29 cellular contexts compared by ENCODE assay signal in the genomic region with DNA sequence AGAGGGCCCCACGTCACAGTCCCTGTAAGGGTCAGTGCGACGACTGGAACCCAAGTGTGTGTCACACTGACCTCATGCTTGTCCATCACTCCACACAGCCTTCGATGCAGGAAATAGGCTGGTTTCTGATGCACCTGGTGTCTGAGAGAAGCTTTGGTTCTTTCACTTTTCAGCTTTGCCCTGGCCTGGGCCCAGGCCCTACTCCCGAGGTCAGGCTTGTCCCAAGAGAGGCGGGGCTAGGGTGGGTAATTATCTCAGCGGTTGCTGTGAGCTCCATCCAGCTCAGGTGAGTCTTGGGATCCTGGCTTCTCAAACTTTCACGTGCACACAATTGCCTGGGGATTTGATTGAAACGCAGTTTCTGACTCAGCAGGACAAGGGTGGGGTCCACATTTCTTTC. TPM values are rescaled to one million over a fixed set of nuclear protein-coding genes. Genes with fewer than 3 reads are reported as not detected.
"Had no signal": no experiment of that assay in that cellular context is flagged by ENCODE, and none has a peak within 500 bp of the region (broad histone marks: within the 10 kb centered on the region; RNA-seq: fewer than 3 reads in every experiment).

No MANE protein-coding gene starts in this region.

- H3K4me3 Mint-ChIP-seq: activated CD4-positive, alpha-beta memory T cell treated with anti-CD3 and anti-CD28 coated beads for 36 hours; activated CD4-positive, alpha-beta T cell treated with anti-CD3 and anti-CD28 coated beads, Interleukin-2, amount 10 ng/mL, durations not matched to agents 7 days and 5 days; activated naive CD4-positive, alpha-beta T cell treated with anti-CD3 and anti-CD28 coated beads, Interleukin-2, amount 10 ng/mL, durations not matched to agents 7 days and 5 days; activated naive CD8-positive, alpha-beta T cell treated with anti-CD3 and anti-CD28 coated beads, Interleukin-2, amount 10 ng/mL, durations not matched to agents 7 days and 5 days; activated T-helper 17 cell treated with anti-CD3 and anti-CD28 coated beads, Interleukin-2, amount 50 U/mL, for 72 hours; T-cell had no signal

- ATAC-seq: activated T-helper 17 cell treated with anti-CD3 and anti-CD28 coated beads, Interleukin-2, amount 50 U/mL, for 72 hours; K562; Right ventricle myocardium inferior; T-cell had no signal

- H3K4me3 ChIP-seq: adrenal gland, K562, PC-9, SK-N-MC had no signal

- H3K27me3 Mint-ChIP-seq: activated CD4-positive, alpha-beta T cell treated with anti-CD3 and anti-CD28 coated beads, Interleukin-2, amount 10 ng/mL, durations not matched to agents 7 days and 5 days; activated T-helper 17 cell treated with anti-CD3 and anti-CD28 coated beads, Interleukin-2, amount 50 U/mL, for 72 hours had no signal

- H3K4me1 Mint-ChIP-seq: activated CD4-positive, alpha-beta T cell treated with anti-CD3 and anti-CD28 coated beads, Interleukin-2, amount 10 ng/mL, durations not matched to agents 7 days and 5 days; activated naive CD8-positive, alpha-beta T cell treated with anti-CD3 and anti-CD28 coated beads, Interleukin-2, amount 10 ng/mL, durations not matched to agents 7 days and 5 days; activated T-helper 17 cell treated with anti-CD3 and anti-CD28 coated beads, Interleukin-2, amount 50 U/mL, for 72 hours had no signal

- H3K36me3 Mint-ChIP-seq: activated CD4-positive, alpha-beta memory T cell treated with anti-CD3 and anti-CD28 coated beads for 36 hours; activated naive CD4-positive, alpha-beta T cell treated with anti-CD3 and anti-CD28 coated beads, Interleukin-2, amount 10 ng/mL, durations not matched to agents 7 days and 5 days; activated naive CD8-positive, alpha-beta T cell treated with anti-CD3 and anti-CD28 coated beads, Interleukin-2, amount 10 ng/mL, durations not matched to agents 7 days and 5 days; T-cell had no signal

- H3K27ac Mint-ChIP-seq: activated CD4-positive, alpha-beta memory T cell treated with anti-CD3 and anti-CD28 coated beads for 36 hours; activated CD4-positive, alpha-beta T cell treated with anti-CD3 and anti-CD28 coated beads, Interleukin-2, amount 10 ng/mL, durations not matched to agents 7 days and 5 days; activated naive CD4-positive, alpha-beta T cell treated with anti-CD3 and anti-CD28 coated beads, Interleukin-2, amount 10 ng/mL, durations not matched to agents 7 days and 5 days; activated naive CD8-positive, alpha-beta T cell treated with anti-CD3 and anti-CD28 coated beads, Interleukin-2, amount 10 ng/mL, durations not matched to agents 7 days and 5 days; activated T-helper 17 cell treated with anti-CD3 and anti-CD28 coated beads, Interleukin-2, amount 50 U/mL, for 72 hours; T-cell had no signal

- H3K9me3 Mint-ChIP-seq: activated CD4-positive, alpha-beta memory T cell treated with anti-CD3 and anti-CD28 coated beads for 36 hours; activated CD4-positive, alpha-beta T cell treated with anti-CD3 and anti-CD28 coated beads, Interleukin-2, amount 10 ng/mL, durations not matched to agents 7 days and 5 days; activated naive CD4-positive, alpha-beta T cell treated with anti-CD3 and anti-CD28 coated beads, Interleukin-2, amount 10 ng/mL, durations not matched to agents 7 days and 5 days; activated naive CD8-positive, alpha-beta T cell treated with anti-CD3 and anti-CD28 coated beads, Interleukin-2, amount 10 ng/mL, durations not matched to agents 7 days and 5 days; activated T-helper 17 cell treated with anti-CD3 and anti-CD28 coated beads, Interleukin-2, amount 50 U/mL, for 72 hours; T-cell had no signal

- H3K36me3 ChIP-seq: adrenal gland had no signal

- H2AFZ ChIP-seq: PC-9 had no signal

- H3K27ac ChIP-seq: adrenal gland, PC-9, SK-N-MC had no signal

- H3K4me1 ChIP-seq: adrenal gland had no signal

- H3K9me3 ChIP-seq: adrenal gland had no signal

- H3K27me3 ChIP-seq: adrenal gland had no signal

- H3K4me2 ChIP-seq: PC-9 had no signal

- DNase-seq: activated CD4-positive, alpha-beta memory T cell treated with anti-CD3 and anti-CD28 coated beads for 36 hours; activated CD4-positive, alpha-beta T cell treated with anti-CD3 and anti-CD28 coated beads, Interleukin-2, amount 10 ng/mL, durations not matched to agents 7 days and 5 days; activated CD4-positive, CD25-positive, alpha-beta regulatory T cell; activated CD8-positive, alpha-beta memory T cell treated with anti-CD3 and anti-CD28 coated beads for 24 hours; activated gamma-delta T cell treated with Interleukin-2 at 50 U/mL for 16 hours; activated naive CD4-positive, alpha-beta T cell treated with anti-CD3 and anti-CD28 coated beads, Interleukin-2, amount 10 ng/mL, durations not matched to agents 7 days and 5 days; activated naive CD8-positive, alpha-beta T cell treated with anti-CD3 and anti-CD28 coated beads, Interleukin-2, amount 10 ng/mL, durations not matched to agents 7 days and 5 days; activated T-cell treated with anti-CD3 and anti-CD28 coated beads, Interleukin-2, amount 50 U/mL, for 48 hours; adrenal gland; anterior cingulate cortex; cerebellar nuclear complex; Karpas-422; NCI-H1105 treated with DMSO at 0.1 percent for 48 hours; NCI-H146; NCI-H187 treated with DMSO at 0.1 percent for 48 hours; NCI-H2081 treated with DMSO at 0.1 percent for 48 hours; NCI-H226; NCI-H510A; NCI-H526 treated with DMSO at 0.1 percent for 48 hours; PC-9; T-cell; T-helper 2 cell; T1000 had no signal

RNA-seq across cellular contexts. Expression of gene CHRNB4, which starts 19.6 kb away (rescaled TPM):
- total RNA-seq: activated CD4-positive, alpha-beta memory T cell treated with anti-CD3 and anti-CD28 coated beads for 36 hours; activated CD4-positive, alpha-beta T cell treated with anti-CD3 and anti-CD28 coated beads, Interleukin-2, amount 10 ng/mL, durations not matched to agents 7 days and 5 days; activated naive CD8-positive, alpha-beta T cell treated with anti-CD3 and anti-CD28 coated beads, Interleukin-2, amount 10 ng/mL, durations not matched to agents 7 days and 5 days; activated T-helper 17 cell treated with anti-CD3 and anti-CD28 coated beads, Interleukin-2, amount 50 U/mL, for 72 hours; cardiac septum; Right ventricle myocardium inferior; RPMI7951; T-cell had no signal

RNA-seq across cellular contexts. Expression of gene CHRNA3, which starts 39.8 kb away (rescaled TPM):
- total RNA-seq: activated CD4-positive, alpha-beta memory T cell treated with anti-CD3 and anti-CD28 coated beads for 36 hours; activated CD4-positive, alpha-beta T cell treated with anti-CD3 and anti-CD28 coated beads, Interleukin-2, amount 10 ng/mL, durations not matched to agents 7 days and 5 days; activated naive CD8-positive, alpha-beta T cell treated with anti-CD3 and anti-CD28 coated beads, Interleukin-2, amount 10 ng/mL, durations not matched to agents 7 days and 5 days; activated T-helper 17 cell treated with anti-CD3 and anti-CD28 coated beads, Interleukin-2, amount 50 U/mL, for 72 hours; K562; PC-9; RPMI7951; T-cell had no signal
